ENCODE assay signal across 9 cellular contexts in genomic region chr20:54174452-54175175, GRCh38. TPM values are rescaled to one million over a fixed set of nuclear protein-coding genes. Genes with fewer than 3 reads are reported as not detected.
A peak's percentile ranks its signal among the peaks of the same experiment; 100 is the strongest.
DNase-seq lines count a peak whose midpoint lies in the region; ATAC-seq and TF ChIP-seq lines count a peak whose summit lies in the region.
"Had no signal": no experiment of that assay in that cellular context is flagged by ENCODE, and none has a peak within 500 bp of the region (broad histone marks: within the 10 kb centered on the region; RNA-seq: fewer than 3 reads in every experiment).

No MANE protein-coding gene starts in this region.

- POLR2A ChIA-PET in MCF 10A (lab: Yijun Ruan, JAX): interaction anchor here (0.5 to 2.6 kb wide), 7 partner anchors 14 to 268 kb away, joined by 3 to 13 read pairs (median 6); no protein-coding TSS in a partner anchor

- H3K36me3 Mint-ChIP-seq in CD14-positive monocyte: peaks cover 0 to 5% of the 10 kb centered on the region in 2 donors
- H3K36me3 Mint-ChIP-seq in MCF 10A (ENCODE audit: insufficient read depth, unreplicated experiment): no peaks in the 10 kb centered on the region
- no peaks in the 10 kb centered on the region for H3K36me3 Mint-ChIP-seq in memory B cell

- TF ChIP-seq CTCF in CD14-positive monocyte (IDR thresholded peaks at IDR 0.05) (no peak), HFF-Myc (IDR thresholded peaks at IDR 0.05; ENCODE audit: low read depth, low read length, missing control alignments) (no peak), MCF 10A (IDR thresholded peaks at IDR 0.05; ENCODE audit: unreplicated experiment) (no peak)

- H3K4me3 Mint-ChIP-seq in CD14-positive monocyte (peak overlapping the region; percentile 73 to 89), MCF 10A (ENCODE audit: unreplicated experiment) (peak overlapping the region; percentile 67), memory B cell (peak overlapping the region; percentile 59)

- no peak overlapping the region for H3K27ac Mint-ChIP-seq in CD14-positive monocyte
- no peak overlapping the region for H3K27ac Mint-ChIP-seq in MCF 10A (ENCODE audit: low read depth, unreplicated experiment)
- no peak overlapping the region for H3K27ac Mint-ChIP-seq in memory B cell

- CTCF ChIA-PET in MCF 10A (lab: Yijun Ruan, JAX): interaction anchor here (0.8 to 3.1 kb wide), 14 partner anchors 10 to 112 kb away, joined by 3 to 17 read pairs (median 4); partner anchors contain the start of gene PFDN4

- DNase-seq in CD14-positive monocyte (ENCODE audit: low spot score) (no peak), HFF-Myc (ENCODE audit: extremely low read depth, low read depth) (no peak), MCF 10A (ENCODE audit: unreplicated experiment) (no peak), memory B cell (ENCODE audit: low spot score in 2 of 2) (no peak), NCI-H345 (lab: John Stamatoyannopoulos, UW) (no peak)
- no peak for DNase-seq in central memory CD4-positive, alpha-beta T cell

- intact Hi-C loops in CD14-positive monocyte (cut with micrococcal nuclease) (no loop called here), MCF 10A (cut with micrococcal nuclease) (no loop called here)

- peaks cover 43 to 61% (median 61%) of the 10 kb centered on the region in 3 donors for H3K27me3 Mint-ChIP-seq in CD14-positive monocyte (ENCODE audit: low read depth in 3 of 3)
- H3K27me3 Mint-ChIP-seq in MCF 10A (ENCODE audit: insufficient read depth, unreplicated experiment): no peaks in the 10 kb centered on the region
- H3K27me3 Mint-ChIP-seq in memory B cell: peaks cover 34% of the 10 kb centered on the region

- peaks cover 24% of the 10 kb centered on the region for H3K4me1 Mint-ChIP-seq in CD14-positive monocyte
- H3K4me1 Mint-ChIP-seq in MCF 10A (ENCODE audit: insufficient read depth, unreplicated experiment): peaks cover 13% of the 10 kb centered on the region
- H3K4me1 Mint-ChIP-seq in memory B cell: peaks cover 7% of the 10 kb centered on the region

- H3K9me3 Mint-ChIP-seq in CD14-positive monocyte: peaks cover 0 to 13% (median 10%) of the 10 kb centered on the region in 7 donors
- H3K9me3 Mint-ChIP-seq in MCF 10A (ENCODE audit: unreplicated experiment): no peaks in the 10 kb centered on the region
- H3K9me3 Mint-ChIP-seq in memory B cell: no peaks in the 10 kb centered on the region

- H3K4me3 ChIP-seq in HFF-Myc (replicated peaks; ENCODE audit: low read depth, low read length): peak overlapping the region; percentile 30

- ATAC-seq in memory B cell (ENCODE audit: low read depth) (no peak), GM18520 (IDR thresholded peaks at IDR 0.05; ENCODE audit: unreplicated experiment) (no peak), HG03354 (IDR thresholded peaks at IDR 0.05; ENCODE audit: poor library complexity, severe bottlenecking, unreplicated experiment) (no peak)

- BruUV-seq in MCF 10A (replicated peaks; lab: Mats Ljungman, UMichigan): no TSS peak

RNA-seq across cellular contexts. Expression of gene CYP24A1, which starts 0.8 kb away (rescaled TPM):
- polyA plus RNA-seq in CD14-positive monocyte: not detected
- total RNA-seq in MCF 10A (2022): 0.28 and 0.34 TPM in 2 replicates
- total RNA-seq: osteoblast had no signal

RNA-seq across cellular contexts. Expression of gene PFDN4, which starts 33.3 kb away (rescaled TPM):
- 10 to 100 TPM; 32.1 to 49.0 TPM for polyA plus RNA-seq in CD14-positive monocyte
- total RNA-seq in MCF 10A (2022): 37.0 and 45.4 TPM in 2 replicates
